ENCODE assay signal across 16 cellular contexts in genomic region chr3:14494279-14494972, GRCh38. TPM values are rescaled to one million over a fixed set of nuclear protein-coding genes. Genes with fewer than 3 reads are reported as not detected.
DNase-seq lines count a peak whose midpoint lies in the region; ATAC-seq and TF ChIP-seq lines count a peak whose summit lies in the region.
"Had no signal": no experiment of that assay in that cellular context is flagged by ENCODE, and none has a peak within 500 bp of the region (broad histone marks: within the 10 kb centered on the region; RNA-seq: fewer than 3 reads in every experiment).

No MANE protein-coding gene starts in this region.

- no CpG with 5 or more reads among the region's 17 CpGs for WGBS in trophoblast cell (ENCODE audit: extremely low coverage, insufficient coverage, insufficient read length)

- no peaks in the 10 kb centered on the region for H3K79me2 ChIP-seq in trophoblast cell (ENCODE audit: control insufficient read depth, insufficient read depth, low read length, poor library complexity)

- no peak overlapping the region for H3K4me2 ChIP-seq in trophoblast cell (ENCODE audit: low read length)
- H3K4me2 ChIP-seq: BLaER1 treated with 17β-estradiol and CSF1 and Interleukin-3, amounts not matched to agents 10 nM and 100 nM had no signal

- H3K9me3 ChIP-seq in trophoblast cell (ENCODE audit: insufficient read depth, low read depth, low read length): peaks cover 2% of the 10 kb centered on the region
- H3K9me3 ChIP-seq: BLaER1 treated with 17β-estradiol and CSF1 and Interleukin-3, amounts not matched to agents 10 nM and 100 nM had no signal

- H2BK12ac ChIP-seq in trophoblast cell (ENCODE audit: low read length): no peak overlapping the region

- H3K9ac ChIP-seq in trophoblast cell (ENCODE audit: low read length): no peak overlapping the region
- H3K9ac ChIP-seq: BLaER1 treated with 17β-estradiol and CSF1 and Interleukin-3, amounts not matched to agents 10 nM and 100 nM had no signal

- H3K4ac ChIP-seq in trophoblast cell (ENCODE audit: low read depth, low read length): no peak overlapping the region

- no peaks in the 10 kb centered on the region for H3K79me1 ChIP-seq in trophoblast cell (ENCODE audit: low read length)

- H3K4me3 ChIP-seq in trophoblast cell (ENCODE audit: low read depth, low read length): peak overlapping the region; percentile 15
- H3K4me3 ChIP-seq: BLaER1 treated with 17β-estradiol and CSF1 and Interleukin-3, amounts not matched to agents 10 nM and 100 nM had no signal

- peaks cover 2 to 4% of the 10 kb centered on the region in 2 experiments for H3K36me3 ChIP-seq in trophoblast cell (ENCODE audit: control insufficient read depth in 1 of 2, insufficient read depth in 2 of 2, low read length in 2 of 2)

- intact Hi-C loops in natural killer cell (cut with micrococcal nuclease): no loop called here

- no peak overlapping the region for H4K12ac ChIP-seq in trophoblast cell (ENCODE audit: low read depth, low read length)

- H2AK5ac ChIP-seq in trophoblast cell (ENCODE audit: low read length): no peak overlapping the region

- no peak overlapping the region for H4K8ac ChIP-seq in trophoblast cell (ENCODE audit: low read depth, low read length)

- H3K4me1 Mint-ChIP-seq in natural killer cell treated with Interleukin-12 subunit alpha and Interleukin-12 subunit beta and Interleukin-15 and Interleukin-18, amount 100 ng/mL, for 72 hours (ENCODE audit: low read depth in 2 of 2): no peaks in the 10 kb centered on the region
- H3K4me1 Mint-ChIP-seq in natural killer cell (no peaks in the 10 kb centered on the region), nephron progenitor cell (peaks cover 5% of the 10 kb centered on the region)
- H3K4me1 Mint-ChIP-seq: CD4-positive, CD25-positive, alpha-beta regulatory T cell had no signal

- no peak overlapping the region for H3K14ac ChIP-seq in trophoblast cell (ENCODE audit: low read length)

- no peak overlapping the region for H3K27ac Mint-ChIP-seq in natural killer cell treated with Interleukin-12 subunit alpha and Interleukin-12 subunit beta and Interleukin-15 and Interleukin-18, amount 100 ng/mL, for 72 hours
- H3K27ac Mint-ChIP-seq in natural killer cell: no peak overlapping the region
- peak overlapping the region; percentile 42 for H3K27ac Mint-ChIP-seq in nephron progenitor cell
- H3K27ac Mint-ChIP-seq: CD4-positive, CD25-positive, alpha-beta regulatory T cell; HFFc6 had no signal

- TF ChIP-seq CTCF in natural killer cell (IDR thresholded peaks at IDR 0.05): no peak
- TF ChIP-seq CTCF in nephron progenitor cell (IDR thresholded peaks at IDR 0.05): no peak

- H3K36me3 Mint-ChIP-seq in natural killer cell treated with Interleukin-12 subunit alpha and Interleukin-12 subunit beta and Interleukin-15 and Interleukin-18, amount 100 ng/mL, for 72 hours: no peaks in the 10 kb centered on the region
- H3K36me3 Mint-ChIP-seq in natural killer cell: no peaks in the 10 kb centered on the region
- peaks cover 4% of the 10 kb centered on the region for H3K36me3 Mint-ChIP-seq in nephron progenitor cell (ENCODE audit: low read depth)

- H3K4me1 ChIP-seq in trophoblast cell (ENCODE audit: control insufficient read depth in 1 of 2, insufficient read depth in 2 of 2, low read length in 2 of 2): no peaks in the 10 kb centered on the region
- H3K4me1 ChIP-seq: BLaER1 treated with 17β-estradiol and CSF1 and Interleukin-3, amounts not matched to agents 10 nM and 100 nM had no signal

- no peak overlapping the region for H4K91ac ChIP-seq in trophoblast cell (ENCODE audit: low read depth, low read length)

- no peak overlapping the region for H3K27ac ChIP-seq in trophoblast cell (ENCODE audit: low read depth, low read length)
- H3K27ac ChIP-seq: BLaER1 treated with 17β-estradiol and CSF1 and Interleukin-3, amounts not matched to agents 10 nM and 100 nM had no signal

- no peak overlapping the region for H3K4me3 Mint-ChIP-seq in natural killer cell treated with Interleukin-12 subunit alpha and Interleukin-12 subunit beta and Interleukin-15 and Interleukin-18, amount 100 ng/mL, for 72 hours
- H3K4me3 Mint-ChIP-seq in natural killer cell (no peak overlapping the region), nephron progenitor cell (no peak overlapping the region)
- H3K4me3 Mint-ChIP-seq: CD4-positive, CD25-positive, alpha-beta regulatory T cell; HFFc6 had no signal

- H2BK120ac ChIP-seq in trophoblast cell (ENCODE audit: insufficient read depth, low read length, poor library complexity): no peak overlapping the region

- H3K9me3 Mint-ChIP-seq in natural killer cell treated with Interleukin-12 subunit alpha and Interleukin-12 subunit beta and Interleukin-15 and Interleukin-18, amount 100 ng/mL, for 72 hours: no peaks in the 10 kb centered on the region
- H3K9me3 Mint-ChIP-seq in natural killer cell (no peaks in the 10 kb centered on the region), nephron progenitor cell (peaks cover 8% of the 10 kb centered on the region)
- H3K9me3 Mint-ChIP-seq: HFFc6 had no signal

- no peak overlapping the region for H3K18ac ChIP-seq in trophoblast cell (ENCODE audit: low read length)

- DNase-seq in natural killer cell treated with Interleukin-12 subunit alpha and Interleukin-12 subunit beta and Interleukin-15 and Interleukin-18, amount 100 ng/mL, for 72 hours (ENCODE audit: low spot score): peak; percentile 10
- DNase-seq in natural killer cell: no peak
- no peak for DNase-seq in nephron progenitor cell
- DNase-seq in trophoblast cell: no peak
- DNase-seq in NCI-H128 (lab: John Stamatoyannopoulos, UW; ENCODE audit: unreplicated experiment): no peak
- no peak for DNase-seq in DMS79 (lab: John Stamatoyannopoulos, UW)
- DNase-seq in occipital lobe (lab: John Stamatoyannopoulos, UW): no peak
- DNase-seq in cerebellar cortex (ENCODE audit: low spot score): no peak
- DNase-seq: ACHN; CD4-positive, CD25-positive, alpha-beta regulatory T cell; DMS53; HCEC 1CT; HFFc6 had no signal

- no peak overlapping the region for H2AFZ ChIP-seq in trophoblast cell (ENCODE audit: insufficient read depth, low read length, poor library complexity)

- H2BK5ac ChIP-seq in trophoblast cell (ENCODE audit: low read depth, low read length, poor library complexity): no peak overlapping the region

- H3K27me3 Mint-ChIP-seq in natural killer cell treated with Interleukin-12 subunit alpha and Interleukin-12 subunit beta and Interleukin-15 and Interleukin-18, amount 100 ng/mL, for 72 hours: peaks cover 0 to 18% of the 10 kb centered on the region in 2 donors
- H3K27me3 Mint-ChIP-seq in natural killer cell (ENCODE audit: low read depth in 2 of 2) (peaks cover 6 to 7% of the 10 kb centered on the region in 2 donors), nephron progenitor cell (ENCODE audit: low read depth, poor library complexity) (peaks cover 12% of the 10 kb centered on the region)

- no peak for ATAC-seq in natural killer cell treated with Interleukin-12 subunit alpha and Interleukin-12 subunit beta and Interleukin-15 and Interleukin-18, amount 100 ng/mL, for 72 hours
- ATAC-seq in natural killer cell: no peak

- H3K27me3 ChIP-seq in trophoblast cell (ENCODE audit: insufficient read depth, low read length): no peaks in the 10 kb centered on the region
- H3K27me3 ChIP-seq: BLaER1 treated with 17β-estradiol and CSF1 and Interleukin-3, amounts not matched to agents 10 nM and 100 nM had no signal

- no peak overlapping the region for H3K23ac ChIP-seq in trophoblast cell (ENCODE audit: low read length)

RNA-seq across cellular contexts. Expression of gene GRIP2, which starts 45.7 kb away (rescaled TPM):
- not detected for total RNA-seq in natural killer cell treated with Interleukin-12 subunit alpha and Interleukin-12 subunit beta and Interleukin-15 and Interleukin-18, amount 100 ng/mL, for 72 hours
- total RNA-seq in natural killer cell: not detected
- 0.19 and 0.23 TPM in 2 replicates for polyA plus RNA-seq in trophoblast cell (2013)
- total RNA-seq in occipital lobe: 9.7 TPM
- total RNA-seq: A172; CD4-positive, CD25-positive, alpha-beta regulatory T cell; Daoy had no signal

Comparison
In these comparisons a context has a peak if more than half of its experiments do, and no peak if none do; other contexts are left out.
1. RNA of gene GRIP2, which starts 45.7 kb away (total RNA-seq): 9.7 TPM in occipital lobe (single experiment); not detected in natural killer cell treated with Interleukin-12 subunit alpha and Interleukin-12 subunit beta and Interleukin-15 and Interleukin-18, amount 100 ng/mL, for 72 hours and not detected in natural killer cell; every median in the first group is over 10 times any median in the second.